33 cellular contexts compared by ENCODE assay signal in the genomic region with DNA sequence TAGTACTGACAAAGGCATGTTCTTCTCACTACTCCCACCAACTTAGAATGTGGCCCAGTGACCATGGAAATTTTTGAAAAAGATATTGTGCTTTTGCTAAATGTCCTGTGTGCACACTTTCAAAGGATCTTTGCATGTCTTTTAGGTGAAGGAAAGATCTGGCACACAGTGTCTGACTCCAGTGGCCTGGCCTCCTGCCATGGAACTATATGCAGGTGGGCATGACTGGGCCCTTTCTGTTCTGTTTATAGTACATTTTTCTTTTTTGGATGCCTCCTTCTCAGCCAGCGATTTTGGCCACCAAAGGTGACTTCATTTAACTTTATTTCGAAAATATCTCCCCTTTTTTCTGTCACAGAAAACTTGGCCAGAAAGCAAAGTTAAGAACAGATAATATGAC.
"Had no signal": no experiment of that assay in that cellular context is flagged by ENCODE, and none has a peak within 500 bp of the region (broad histone marks: within the 10 kb centered on the region; RNA-seq: fewer than 3 reads in every experiment).

No MANE protein-coding gene starts in this region.

- H3K9ac ChIP-seq: KMS-11 had no signal

- H3K27me3 ChIP-seq: MG63 had no signal

- H3K9me3 ChIP-seq: MG63 had no signal

- DNase-seq: Karpas-422, Kasumi-1, KG1, MG63, MM.1S, MV-4-11, NCI-H1048, NCI-H1092, NCI-H1092 treated with DMSO at 0.1 percent for 48 hours, NCI-H1105, NCI-H1105 treated with DMSO at 0.1 percent for 48 hours, NCI-H1417, NCI-H1417 treated with DMSO at 0.1 percent for 48 hours, NCI-H1436, NCI-H1436 treated with DMSO at 0.1 percent for 48 hours, NCI-H1694, NCI-H1694 treated with DMSO at 0.1 percent for 48 hours, NCI-H187, NCI-H187 treated with DMSO at 0.1 percent for 48 hours, NCI-H1930, NCI-H2029, NCI-H2029 treated with DMSO at 0.1 percent for 48 hours, NCI-H2081, NCI-H2081 treated with DMSO at 0.1 percent for 48 hours, NCI-H2107, NCI-H2171, NCI-H2171 treated with DMSO at 0.1 percent for 48 hours, NCI-H2227 treated with DMSO at 0.1 percent for 48 hours, NCI-H226, NCI-H345, NCI-H446, NCI-H446 treated with DMSO at 0.1 percent for 48 hours had no signal

- H3K4me2 ChIP-seq: KMS-11 had no signal

- H3K36me3 ChIP-seq: MG63 had no signal

- H3K27ac ChIP-seq: KMS-11 had no signal

- H3K4me3 ChIP-seq: MG63 had no signal
